ENCODE assay signal across 17 cellular contexts in genomic region chr12:32486158-32486557, GRCh38.
DNase-seq lines count a peak whose midpoint lies in the region; ATAC-seq and TF ChIP-seq lines count a peak whose summit lies in the region.
"Had no signal": no experiment of that assay in that cellular context is flagged by ENCODE, and none has a peak within 500 bp of the region (broad histone marks: within the 10 kb centered on the region; RNA-seq: fewer than 3 reads in every experiment).

No MANE protein-coding gene starts in this region.

- no peaks in the 10 kb centered on the region for H3K9me3 Mint-ChIP-seq in mesothelial cell of epicardium
- H3K9me3 Mint-ChIP-seq: activated T-cell treated with anti-CD3 and anti-CD28 coated beads, Interleukin-2, amount 50 U/mL, for 24 hours; HFFc6; natural killer cell; T-cell had no signal

- DNase-seq in left ventricle myocardium inferior = no peak
- no peak for DNase-seq in right atrium auricular region (ENCODE audit: low spot score)
- DNase-seq in dorsolateral prefrontal cortex = no peak
- no peak for DNase-seq in mesothelial cell of epicardium (ENCODE audit: low spot score in 2 of 2, unreplicated experiment in 2 of 2)
- DNase-seq in upper lobe of right lung = no peak
- DNase-seq in retina = no peak
- DNase-seq: activated T-cell treated with anti-CD3 and anti-CD28 coated beads, Interleukin-2, amount 50 U/mL, for 24 hours; HFFc6; natural killer cell; NCI-H1092; OCI-M1; stimulated activated CD4-positive, alpha-beta T cell treated with anti-CD3 and anti-CD28 coated beads, Interleukin-12 subunit alpha, Interleukin-12 subunit beta, amount 100 ng/mL, for 4 hours had no signal

- H3K27ac Mint-ChIP-seq in mesothelial cell of epicardium = peak overlapping the region; percentile 38
- H3K27ac Mint-ChIP-seq: activated T-cell treated with anti-CD3 and anti-CD28 coated beads, Interleukin-2, amount 50 U/mL, for 24 hours; HFFc6; T-cell had no signal

- H3K4me1 ChIP-seq in left ventricle myocardium inferior = peaks cover 66% of the 10 kb centered on the region
- H3K4me1 ChIP-seq in right atrium auricular region = peaks cover 0 to 29% of the 10 kb centered on the region in 2 donors
- no peaks in the 10 kb centered on the region for H3K4me1 ChIP-seq in upper lobe of right lung

- H3K27me3 Mint-ChIP-seq in mesothelial cell of epicardium (ENCODE audit: low read depth) = no peaks in the 10 kb centered on the region
- H3K27me3 Mint-ChIP-seq: T-cell had no signal

- H3K27ac ChIP-seq in left ventricle myocardium inferior (replicated peaks) = peak overlapping the region; percentile 60
- peak overlapping the region in 1 of 2 donors; percentile 41 for H3K27ac ChIP-seq in right atrium auricular region
- peak overlapping the region in 40 of 59 donors; percentile 1 to 79 (median 40) for H3K27ac ChIP-seq in dorsolateral prefrontal cortex
- peak overlapping the region; percentile 81 for H3K27ac ChIP-seq in upper lobe of right lung
- H3K27ac ChIP-seq: tibial artery had no signal

- peak overlapping the region; percentile 11 for H3K4me3 ChIP-seq in left ventricle myocardium inferior
- H3K4me3 ChIP-seq in right atrium auricular region = no peak overlapping the region
- peak overlapping the region in 38 of 59 donors; percentile 0 to 45 (median 16) for H3K4me3 ChIP-seq in dorsolateral prefrontal cortex
- H3K4me3 ChIP-seq in upper lobe of right lung = peak overlapping the region; percentile 42

- ATAC-seq in upper lobe of right lung (peak; percentile 57), HG03354 (IDR thresholded peaks at IDR 0.05; ENCODE audit: poor library complexity, severe bottlenecking, unreplicated experiment) (no peak), HG03025 (IDR thresholded peaks at IDR 0.05; ENCODE audit: low FRiP score, unreplicated experiment) (no peak)
- ATAC-seq: activated CD4-positive, CD25-positive, alpha-beta regulatory T cell treated with anti-CD3 and anti-CD28 coated beads, Interleukin-2, amount 50 U/mL, for 24 hours; T-cell had no signal

- no peaks in the 10 kb centered on the region for H3K36me3 Mint-ChIP-seq in mesothelial cell of epicardium
- H3K36me3 Mint-ChIP-seq: natural killer cell, T-cell had no signal

- no peaks in the 10 kb centered on the region for H3K27me3 ChIP-seq in left ventricle myocardium inferior (ENCODE audit: low read depth)
- no peaks in the 10 kb centered on the region for H3K27me3 ChIP-seq in right atrium auricular region
- no peaks in the 10 kb centered on the region for H3K27me3 ChIP-seq in dorsolateral prefrontal cortex
- no peaks in the 10 kb centered on the region for H3K27me3 ChIP-seq in upper lobe of right lung
- H3K27me3 ChIP-seq: tibial artery had no signal

- no peaks in the 10 kb centered on the region for H3K36me3 ChIP-seq in left ventricle myocardium inferior
- no peaks in the 10 kb centered on the region for H3K36me3 ChIP-seq in right atrium auricular region
- H3K36me3 ChIP-seq in upper lobe of right lung = no peaks in the 10 kb centered on the region
- H3K36me3 ChIP-seq: tibial artery had no signal

- H3K4me3 Mint-ChIP-seq in mesothelial cell of epicardium = no peak overlapping the region
- H3K4me3 Mint-ChIP-seq: activated T-cell treated with anti-CD3 and anti-CD28 coated beads, Interleukin-2, amount 50 U/mL, for 24 hours; HFFc6; natural killer cell; T-cell had no signal

- no peaks in the 10 kb centered on the region for H3K9me3 ChIP-seq in left ventricle myocardium inferior (replicated peaks)
- no peaks in the 10 kb centered on the region for H3K9me3 ChIP-seq in right atrium auricular region
- no peaks in the 10 kb centered on the region for H3K9me3 ChIP-seq in upper lobe of right lung
- H3K9me3 ChIP-seq: tibial artery had no signal

- TF ChIP-seq CTCF in left ventricle myocardium inferior (IDR thresholded peaks at IDR 0.05; ENCODE audit: borderline replicate concordance) (no peak), right atrium auricular region (IDR thresholded peaks at IDR 0.05) (no peak), dorsolateral prefrontal cortex (IDR thresholded peaks at IDR 0.05 in 54 of 56, conservative IDR thresholded peaks at IDR 0.05 in 2 of 56; ENCODE audit: low read depth in 1 of 56, partially characterized antibody in 56 of 56) (no peak), mesothelial cell of epicardium (IDR thresholded peaks at IDR 0.05; ENCODE audit: unreplicated experiment) (no peak), upper lobe of right lung (IDR thresholded peaks at IDR 0.05) (no peak)

- intact Hi-C loops in left ventricle myocardium inferior (cut with micrococcal nuclease) = no loop called here
- intact Hi-C loops in dorsolateral prefrontal cortex (cut with DNase I) = no loop called here
- intact Hi-C loops in upper lobe of right lung (cut with DNase I) = no loop called here

- peaks cover 12% of the 10 kb centered on the region for H3K4me1 Mint-ChIP-seq in mesothelial cell of epicardium

Comparison
In these comparisons a context has a peak if more than half of its experiments do, and no peak if none do; other contexts are left out.
1. H3K4me3 ChIP-seq: peak in left ventricle myocardium inferior (single experiment), dorsolateral prefrontal cortex (38 of 59) and upper lobe of right lung (single experiment); none in right atrium auricular region (0 of 2).